18 cellular contexts compared by ENCODE assay signal in the genomic region with DNA sequence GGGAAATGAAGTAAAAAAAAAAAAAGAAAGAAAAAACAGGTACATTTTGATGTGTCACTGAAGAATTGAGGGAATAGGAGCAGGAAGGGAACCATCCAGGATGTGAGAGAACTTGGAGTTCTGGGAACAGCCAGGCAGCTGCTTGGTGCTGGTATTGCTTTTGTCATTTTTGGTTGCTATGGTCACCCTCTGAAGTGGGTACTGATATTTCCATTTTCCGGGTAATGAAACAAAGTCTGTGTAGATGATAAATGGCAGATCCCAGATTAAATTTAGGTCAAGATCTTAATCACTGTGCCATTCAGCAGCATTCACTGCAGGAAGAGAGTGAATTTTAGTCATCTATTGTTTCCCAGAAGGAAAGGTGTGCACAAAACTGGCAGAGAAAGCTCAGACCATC.
DNase-seq lines count a peak whose midpoint lies in the region; ATAC-seq and TF ChIP-seq lines count a peak whose summit lies in the region.
"Had no signal": no experiment of that assay in that cellular context is flagged by ENCODE, and none has a peak within 500 bp of the region (broad histone marks: within the 10 kb centered on the region; RNA-seq: fewer than 3 reads in every experiment).

No MANE protein-coding gene starts in this region.

- no peak for TF ChIP-seq CTCF in fibroblast of villous mesenchyme (IDR thresholded peaks at IDR 0.05; ENCODE audit: insufficient read depth, low read depth, low read length)

- DNase-seq in NCI-H2107 treated with DMSO at 0.1 percent for 48 hours (lab: John Stamatoyannopoulos, UW; ENCODE audit: unreplicated experiment), result peak; percentile 39
- DNase-seq in NCI-H2107 (lab: John Stamatoyannopoulos, UW), result no peak
- DNase-seq in LHCN-M2 (ENCODE audit: low read depth), result peak; percentile 12
- peak; percentile 89 for DNase-seq in NCI-H748 treated with DMSO at 0.1 percent for 48 hours (lab: John Stamatoyannopoulos, UW)
- DNase-seq in fibroblast of villous mesenchyme (ENCODE audit: low read depth), result peak; percentile 6
- DNase-seq in germinal center (ENCODE audit: low spot score), result no peak
- no peak for DNase-seq in activated effector memory CD4-positive, alpha-beta T cell treated with anti-CD3 and anti-CD28 coated beads, Interleukin-2, amount 50 U/mL, for 16 hours
- DNase-seq: activated CD4-positive, alpha-beta T cell treated with anti-CD3 and anti-CD28 coated beads, Interleukin-2, amount 50 U/mL, for 1 hour; dorsolateral prefrontal cortex; H7; head of caudate nucleus; NK-92 treated with Interleukin-12 subunit alpha and Interleukin-12 subunit beta, amount 100 ng/mL, for 24 hours; retina; stimulated activated CD4-positive, alpha-beta T cell treated with anti-CD3 and anti-CD28 coated beads, Interleukin-12 subunit alpha, Interleukin-12 subunit beta, amount 100 ng/mL, for 4 hours; stimulated activated CD8-positive, alpha-beta memory T cell treated with anti-CD3 and anti-CD28 coated beads, Interleukin-4, amount 100 ng/mL, for 48 hours had no signal

- no peak for ATAC-seq in HG03025 (IDR thresholded peaks at IDR 0.05; ENCODE audit: low FRiP score, unreplicated experiment)
- ATAC-seq: A549 had no signal

- H3K4me3 ChIP-seq in fibroblast of villous mesenchyme (ENCODE audit: low read depth, low read length), result no peak overlapping the region
- H3K4me3 ChIP-seq: A549; BLaER1 treated with 17β-estradiol and CSF1 and Interleukin-3, amounts not matched to agents 10 nM and 100 nM; dorsolateral prefrontal cortex had no signal

Comparison
In these comparisons a context has a peak if more than half of its experiments do, and no peak if none do; other contexts are left out.
1. DNase-seq: peak in NCI-H2107 treated with DMSO at 0.1 percent for 48 hours (single experiment), LHCN-M2 (single experiment), NCI-H748 treated with DMSO at 0.1 percent for 48 hours (single experiment) and fibroblast of villous mesenchyme (single experiment); none in NCI-H2107 (single experiment), germinal center (single experiment) and activated effector memory CD4-positive, alpha-beta T cell treated with anti-CD3 and anti-CD28 coated beads, Interleukin-2, amount 50 U/mL, for 16 hours (single experiment).